In the genomic region with DNA sequence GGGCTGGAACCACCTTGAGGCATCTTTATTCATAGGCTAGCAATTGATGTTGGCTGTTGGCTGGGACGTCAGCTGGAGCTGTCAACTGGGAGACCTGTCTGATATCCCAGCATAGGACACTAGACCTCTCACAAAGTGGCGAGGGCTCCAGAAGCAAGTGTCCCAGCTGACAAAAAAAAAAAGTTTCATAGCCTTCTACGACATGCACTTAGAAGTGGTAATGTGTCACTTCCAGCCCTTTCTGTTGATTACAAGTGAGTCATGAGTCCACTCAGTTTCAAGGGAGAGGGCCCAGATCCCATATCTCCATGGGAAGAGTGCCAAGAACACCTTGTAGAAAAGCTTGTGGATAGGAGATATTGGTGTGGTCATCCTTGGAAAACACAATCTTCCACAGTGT, we compare ENCODE assay signal across 24 cellular contexts.
DNase-seq lines count a peak whose midpoint lies in the region; ATAC-seq, FAIRE-seq and TF ChIP-seq lines count a peak whose summit lies in the region.
"Had no signal": no experiment of that assay in that cellular context is flagged by ENCODE, and none has a peak within 500 bp of the region (broad histone marks: within the 10 kb centered on the region; RNA-seq: fewer than 3 reads in every experiment).

No MANE protein-coding gene starts in this region.

- H3K27ac ChIP-seq in breast epithelium (no peak overlapping the region), PC-9 (peak overlapping the region; percentile 65)
- H3K27ac ChIP-seq: hepatocyte, upper lobe of right lung had no signal

- no peak overlapping the region for H2AFZ ChIP-seq in PC-9
- H2AFZ ChIP-seq: hepatocyte had no signal

- DNase-seq in MCF 10A (ENCODE audit: unreplicated experiment): peak; percentile 64
- no peak for DNase-seq in breast epithelium (ENCODE audit: low spot score in 2 of 2)
- DNase-seq in PC-9: peak in 1 of 2 experiments; percentile 66
- peak; percentile 48 for DNase-seq in fibroblast of mammary gland (ENCODE audit: low read depth)
- peak; percentile 33 for DNase-seq in urothelium cell line (ENCODE audit: low spot score)
- DNase-seq in NCI-H446 (lab: John Stamatoyannopoulos, UW): no peak
- DNase-seq in COLO668 (lab: John Stamatoyannopoulos, UW; ENCODE audit: unreplicated experiment): no peak
- DNase-seq: 8988T; activated CD4-positive, alpha-beta T cell treated with anti-CD3 and anti-CD28 coated beads for 36 hours; activated CD8-positive, alpha-beta memory T cell treated with anti-CD3 and anti-CD28 coated beads, Interleukin-2, amount 10 ng/mL, durations not matched to agents 7 days and 5 days; activated naive CD8-positive, alpha-beta T cell treated with anti-CD3 and anti-CD28 coated beads for 36 hours; COR-L47; KBM-7; NCI-H1930; NK-92 treated with Interleukin-12 subunit alpha and Interleukin-12 subunit beta, amount 100 ng/mL, for 24 hours; nucleus accumbens; retina; stimulated activated CD4-positive, alpha-beta T cell treated with anti-CD3 and anti-CD28 coated beads, Interleukin-12 subunit alpha, Interleukin-12 subunit beta, amount 100 ng/mL, for 4 hours; upper lobe of right lung had no signal

- H3K9me3 Mint-ChIP-seq in MCF 10A (ENCODE audit: unreplicated experiment): peaks cover 6% of the 10 kb centered on the region
- H3K9me3 Mint-ChIP-seq in stimulated activated memory B cell treated with anti-CD40 and anti-IgM and Interleukin-4, amounts not matched to agents 10 μg/mL and 1 μg/mL and 100 μg/mL, for 72 hours: no peaks in the 10 kb centered on the region

- H4K20me1 ChIP-seq in PC-9 (ENCODE audit: insufficient read depth): no peaks in the 10 kb centered on the region

- TF ChIP-seq POLR2A in breast epithelium (IDR thresholded peaks at IDR 0.05): no peak

- no peaks in the 10 kb centered on the region for H3K79me2 ChIP-seq in PC-9 (ENCODE audit: low read depth)
- H3K79me2 ChIP-seq: hepatocyte had no signal

- no peak overlapping the region for H3K27ac Mint-ChIP-seq in MCF 10A (ENCODE audit: low read depth, unreplicated experiment)
- no peak overlapping the region for H3K27ac Mint-ChIP-seq in stimulated activated memory B cell treated with anti-CD40 and anti-IgM and Interleukin-4, amounts not matched to agents 10 μg/mL and 1 μg/mL and 100 μg/mL, for 72 hours
- H3K27ac Mint-ChIP-seq: activated CD4-positive, alpha-beta T cell treated with anti-CD3 and anti-CD28 coated beads for 36 hours; activated CD8-positive, alpha-beta memory T cell treated with anti-CD3 and anti-CD28 coated beads, Interleukin-2, amount 10 ng/mL, durations not matched to agents 7 days and 5 days; activated naive CD8-positive, alpha-beta T cell treated with anti-CD3 and anti-CD28 coated beads for 36 hours; B cell had no signal

- H3K27me3 Mint-ChIP-seq in MCF 10A (ENCODE audit: insufficient read depth, unreplicated experiment): no peaks in the 10 kb centered on the region
- H3K27me3 Mint-ChIP-seq in stimulated activated memory B cell treated with anti-CD40 and anti-IgM and Interleukin-4, amounts not matched to agents 10 μg/mL and 1 μg/mL and 100 μg/mL, for 72 hours: no peaks in the 10 kb centered on the region
- H3K27me3 Mint-ChIP-seq: B cell had no signal

- H3K4me3 Mint-ChIP-seq in MCF 10A (ENCODE audit: unreplicated experiment): no peak overlapping the region
- no peak overlapping the region for H3K4me3 Mint-ChIP-seq in stimulated activated memory B cell treated with anti-CD40 and anti-IgM and Interleukin-4, amounts not matched to agents 10 μg/mL and 1 μg/mL and 100 μg/mL, for 72 hours
- H3K4me3 Mint-ChIP-seq: activated CD4-positive, alpha-beta T cell treated with anti-CD3 and anti-CD28 coated beads for 36 hours; activated CD8-positive, alpha-beta memory T cell treated with anti-CD3 and anti-CD28 coated beads, Interleukin-2, amount 10 ng/mL, durations not matched to agents 7 days and 5 days; activated naive CD8-positive, alpha-beta T cell treated with anti-CD3 and anti-CD28 coated beads for 36 hours; B cell had no signal

- H3K27me3 ChIP-seq in breast epithelium: no peaks in the 10 kb centered on the region
- no peaks in the 10 kb centered on the region for H3K27me3 ChIP-seq in PC-9 (ENCODE audit: insufficient read depth, low read depth)
- H3K27me3 ChIP-seq: hepatocyte, upper lobe of right lung had no signal

- CTCF ChIA-PET in MCF 10A (lab: Yijun Ruan, JAX): interaction anchor here (0.5 to 0.7 kb wide), 2 partner anchors 16 to 1608 kb away, joined by 4 read pairs; no protein-coding TSS in a partner anchor
- CTCF ChIA-PET in PC-9 (lab: Charles Lee): no interaction called here

- H3K4me2 ChIP-seq in PC-9: peak overlapping the region; percentile 11
- H3K4me2 ChIP-seq: hepatocyte had no signal

- no peaks in the 10 kb centered on the region for H3K36me3 Mint-ChIP-seq in MCF 10A (ENCODE audit: insufficient read depth, unreplicated experiment)
- no peaks in the 10 kb centered on the region for H3K36me3 Mint-ChIP-seq in stimulated activated memory B cell treated with anti-CD40 and anti-IgM and Interleukin-4, amounts not matched to agents 10 μg/mL and 1 μg/mL and 100 μg/mL, for 72 hours
- H3K36me3 Mint-ChIP-seq: activated CD8-positive, alpha-beta memory T cell treated with anti-CD3 and anti-CD28 coated beads, Interleukin-2, amount 10 ng/mL, durations not matched to agents 7 days and 5 days; activated naive CD8-positive, alpha-beta T cell treated with anti-CD3 and anti-CD28 coated beads for 36 hours had no signal

- H3K36me3 ChIP-seq in breast epithelium: no peaks in the 10 kb centered on the region
- no peaks in the 10 kb centered on the region for H3K36me3 ChIP-seq in PC-9 (ENCODE audit: low read depth)
- H3K36me3 ChIP-seq: upper lobe of right lung had no signal

- peaks cover 0 to 4% of the 10 kb centered on the region in 2 donors for H3K4me1 ChIP-seq in breast epithelium
- H3K4me1 ChIP-seq in PC-9 (replicated peaks; ENCODE audit: insufficient read depth): peaks cover 24% of the 10 kb centered on the region
- H3K4me1 ChIP-seq: upper lobe of right lung had no signal

- H3F3A ChIP-seq in PC-9 (ENCODE audit: insufficient read depth, low read depth): peaks cover 10% of the 10 kb centered on the region; the same call in 1 of the 2 replicates

- H3K9me2 ChIP-seq in PC-9 (ENCODE audit: insufficient read depth): no peaks in the 10 kb centered on the region

- TF ChIP-seq CTCF in MCF 10A (IDR thresholded peaks at IDR 0.05; ENCODE audit: unreplicated experiment): no peak
- TF ChIP-seq CTCF in breast epithelium (IDR thresholded peaks at IDR 0.05): no peak
- no peak for TF ChIP-seq CTCF in PC-9 (conservative IDR thresholded peaks at IDR 0.05)
- TF ChIP-seq CTCF in fibroblast of mammary gland (conservative IDR thresholded peaks at IDR 0.05; ENCODE audit: control insufficient read depth, insufficient read depth, low read depth, low read length): no peak

- peaks cover 9% of the 10 kb centered on the region for H3K4me1 Mint-ChIP-seq in MCF 10A (ENCODE audit: insufficient read depth, unreplicated experiment)
- no peaks in the 10 kb centered on the region for H3K4me1 Mint-ChIP-seq in stimulated activated memory B cell treated with anti-CD40 and anti-IgM and Interleukin-4, amounts not matched to agents 10 μg/mL and 1 μg/mL and 100 μg/mL, for 72 hours
- H3K4me1 Mint-ChIP-seq: activated CD4-positive, alpha-beta T cell treated with anti-CD3 and anti-CD28 coated beads for 36 hours; activated CD8-positive, alpha-beta memory T cell treated with anti-CD3 and anti-CD28 coated beads, Interleukin-2, amount 10 ng/mL, durations not matched to agents 7 days and 5 days; activated naive CD8-positive, alpha-beta T cell treated with anti-CD3 and anti-CD28 coated beads for 36 hours; B cell had no signal

- H3K9me3 ChIP-seq in breast epithelium: no peaks in the 10 kb centered on the region
- H3K9me3 ChIP-seq in PC-9 (ENCODE audit: insufficient read depth, low read depth): no peaks in the 10 kb centered on the region; the same call in 1 of the 2 replicates
- H3K9me3 ChIP-seq: upper lobe of right lung had no signal

- intact Hi-C loops in MCF 10A (cut with micrococcal nuclease) (no loop called here), breast epithelium (cut with DNase I; ENCODE audit: low total_unique reads) (no loop called here), PC-9 (cut with micrococcal nuclease; ENCODE audit: unreplicated experiment) (no loop called here)

- BruUV-seq in MCF 10A (replicated peaks; lab: Mats Ljungman, UMichigan) (no TSS peak), PC-9 (replicated peaks; lab: Mats Ljungman, UMichigan) (no TSS peak)

- H3K4me3 ChIP-seq in breast epithelium: no peak overlapping the region
- no peak overlapping the region for H3K4me3 ChIP-seq in PC-9
- H3K4me3 ChIP-seq in fibroblast of mammary gland (ENCODE audit: control insufficient read depth, low read depth, low read length): no peak overlapping the region
- H3K4me3 ChIP-seq: hepatocyte, lung, upper lobe of right lung had no signal

- POLR2A ChIA-PET in MCF 10A (lab: Yijun Ruan, JAX) (interaction anchor here (0.7 to 1.4 kb wide), 2 partner anchors 10 to 16 kb away, joined by 5 to 8 read pairs; no protein-coding TSS in a partner anchor), PC-9 (lab: Charles Lee; ENCODE audit: unreplicated experiment) (interaction anchor here (0.6 to 0.7 kb wide), 2 partner anchors 50 to 1940 kb away, joined by 4 to 8 read pairs; no protein-coding TSS in a partner anchor)

- no peak for ATAC-seq in stimulated activated memory B cell treated with anti-CD40 and anti-IgM and Interleukin-4, amounts not matched to agents 10 μg/mL and 1 μg/mL and 100 μg/mL, for 72 hours
- ATAC-seq: activated CD4-positive, alpha-beta T cell treated with anti-CD3 and anti-CD28 coated beads for 36 hours; activated CD8-positive, alpha-beta memory T cell treated with anti-CD3 and anti-CD28 coated beads, Interleukin-2, amount 10 ng/mL, durations not matched to agents 7 days and 5 days; upper lobe of right lung had no signal

- no peak for FAIRE-seq in urothelium cell line (lab: Jason Lieb, UNC)
- FAIRE-seq: GM18507 had no signal

Comparison
In these comparisons a context has a peak if more than half of its experiments do, and no peak if none do; other contexts are left out.
1. DNase-seq: peak in MCF 10A (single experiment), fibroblast of mammary gland (single experiment) and urothelium cell line (single experiment); none in breast epithelium (0 of 2), NCI-H446 (0 of 2) and COLO668 (single experiment).